8 cellular contexts compared by ENCODE assay signal in the genomic region with DNA sequence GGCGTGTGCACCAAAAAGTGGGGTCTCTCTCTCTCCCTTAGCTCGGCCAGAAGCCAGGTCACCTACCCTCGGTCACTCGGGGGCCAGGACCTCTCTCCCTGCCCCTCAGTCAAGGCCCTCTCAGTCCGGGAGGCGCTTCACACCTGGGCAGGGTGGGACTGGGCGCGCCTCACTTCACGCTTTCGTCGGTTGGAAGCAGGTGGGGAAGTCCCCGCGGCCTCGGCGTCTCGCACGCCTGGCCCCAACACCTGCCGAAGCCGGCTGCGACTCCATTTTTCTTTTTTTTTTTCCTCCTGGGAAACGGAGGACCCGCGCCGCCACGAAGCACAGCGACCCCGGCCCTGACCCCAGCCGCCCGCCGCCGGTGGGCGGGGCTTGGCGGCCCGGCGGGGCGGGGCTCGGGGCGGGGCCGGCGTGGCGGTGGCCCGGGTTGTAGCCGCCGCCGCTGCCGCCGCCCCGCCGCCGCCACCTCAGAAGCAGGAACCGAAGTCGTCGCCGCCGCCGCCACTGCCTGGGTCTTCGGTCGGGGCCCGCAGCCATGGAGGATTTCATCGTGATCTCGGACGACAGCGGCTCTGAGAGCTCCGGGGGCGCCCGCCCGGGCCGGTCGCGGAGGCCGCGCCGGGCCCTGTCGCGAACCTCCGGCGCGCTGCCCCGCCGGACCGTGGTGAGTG. TPM values are rescaled to one million over a fixed set of nuclear protein-coding genes. Genes with fewer than 3 reads are reported as not detected.
DNase-seq lines count a peak whose midpoint lies in the region; ATAC-seq and TF ChIP-seq lines count a peak whose summit lies in the region.
"Not testable (repeated sequence)": the region's sequence is repeated elsewhere in the genome, so short reads cannot be mapped to it uniquely, and the experiment has no call there.

A gene (plus strand): TSS at position 454 of the 674 bp plus-strand sequence. CDS start 85 bp downstream, at position 539.

- intact Hi-C loops in esophagus squamous epithelium (cut with DNase I), result not testable (repeated sequence)
- intact Hi-C loops in naive thymus-derived CD4-positive, alpha-beta T cell (cut with micrococcal nuclease), result loop anchor here (5.0 to 10.0 kb wide), 4 partner anchors 124 to 717 kb away; a partner anchor contains a TSS

- H3K4me1 ChIP-seq in RWPE2 (ENCODE audit: insufficient read depth, poor library complexity, severe bottlenecking); esophagus squamous epithelium; naive thymus-derived CD4-positive, alpha-beta T cell (ENCODE audit: control insufficient read depth in 2 of 2, insufficient read depth in 2 of 2, low read length in 2 of 2): not testable (repeated sequence)

- peak within 1 kb of the TSS; percentile 48 for H3K4me3 Mint-ChIP-seq in activated T-helper 17 cell treated with anti-CD3 and anti-CD28 coated beads, Interleukin-2, amount 50 U/mL, for 72 hours
- H3K4me3 Mint-ChIP-seq in naive thymus-derived CD4-positive, alpha-beta T cell, result peak within 1 kb of the TSS; percentile 46 to 89 (median 74)

- TF ChIP-seq CTCF in RWPE2 (IDR thresholded peaks at IDR 0.05; ENCODE audit: poor library complexity, severe bottlenecking); esophagus squamous epithelium (IDR thresholded peaks at IDR 0.05): not testable (repeated sequence)

- H3K27me3 ChIP-seq in RWPE2 (ENCODE audit: insufficient read depth, poor library complexity, severe bottlenecking); esophagus squamous epithelium; naive thymus-derived CD4-positive, alpha-beta T cell (ENCODE audit: control insufficient read depth in 2 of 2, insufficient read depth in 2 of 2, low read length in 2 of 2): not testable (repeated sequence)

- not testable (repeated sequence) for H3K27ac ChIP-seq in RWPE2 (ENCODE audit: poor library complexity, severe bottlenecking)
- peak within 1 kb of the TSS in 2 of 4 donors; percentile 66 to 69 for H3K27ac ChIP-seq in esophagus squamous epithelium
- peak within 1 kb of the TSS; percentile 51 for H3K27ac ChIP-seq in naive thymus-derived CD4-positive, alpha-beta T cell (ENCODE audit: low read depth, low read length)

- not testable (repeated sequence) for H3K27me3 Mint-ChIP-seq in activated T-helper 17 cell treated with anti-CD3 and anti-CD28 coated beads, Interleukin-2, amount 50 U/mL, for 72 hours; naive thymus-derived CD4-positive, alpha-beta T cell

- not testable (repeated sequence) for H3K36me3 ChIP-seq in RWPE2 (ENCODE audit: low read depth); esophagus squamous epithelium; naive thymus-derived CD4-positive, alpha-beta T cell (ENCODE audit: control insufficient read depth in 2 of 3, insufficient read depth in 3 of 3, low read length in 3 of 3)

- TF ChIP-seq POLR2A in esophagus squamous epithelium (IDR thresholded peaks at IDR 0.05), result not testable (repeated sequence)

- not testable (repeated sequence) for H3K36me3 Mint-ChIP-seq in activated T-helper 17 cell treated with anti-CD3 and anti-CD28 coated beads, Interleukin-2, amount 50 U/mL, for 72 hours (ENCODE audit: low read depth); naive thymus-derived CD4-positive, alpha-beta T cell

- not testable (repeated sequence) for H3K4me1 Mint-ChIP-seq in activated T-helper 17 cell treated with anti-CD3 and anti-CD28 coated beads, Interleukin-2, amount 50 U/mL, for 72 hours; naive thymus-derived CD4-positive, alpha-beta T cell

- H3K9me3 Mint-ChIP-seq in activated T-helper 17 cell treated with anti-CD3 and anti-CD28 coated beads, Interleukin-2, amount 50 U/mL, for 72 hours; naive thymus-derived CD4-positive, alpha-beta T cell: not testable (repeated sequence)

- H3K4me3 ChIP-seq in RWPE2 (ENCODE audit: severe bottlenecking) (peak within 1 kb of the TSS; percentile 20), esophagus squamous epithelium (peak within 1 kb of the TSS; percentile 46 to 73 (median 52))
- H3K4me3 ChIP-seq in naive thymus-derived CD4-positive, alpha-beta T cell (ENCODE audit: low read length), result not testable (repeated sequence)

- 60% methylated on average over 2 of the region's 81 CpGs for WGBS in esophagus squamous epithelium, 2 donors

- H3K27ac Mint-ChIP-seq in activated T-helper 17 cell treated with anti-CD3 and anti-CD28 coated beads, Interleukin-2, amount 50 U/mL, for 72 hours, result not testable (repeated sequence)
- peak within 1 kb of the TSS in 6 of 9 donors; percentile 63 to 92 (median 83) for H3K27ac Mint-ChIP-seq in naive thymus-derived CD4-positive, alpha-beta T cell

- peak; percentile 82 for DNase-seq in D341Med (ENCODE audit: low spot score)
- DNase-seq in RWPE2 (ENCODE audit: low spot score); esophagus squamous epithelium (lab: John Stamatoyannopoulos, UW): not testable (repeated sequence)
- peak; percentile 43 to 84 (median 62) for DNase-seq in naive thymus-derived CD4-positive, alpha-beta T cell
- DNase-seq in stimulated activated CD8-positive, alpha-beta memory T cell treated with anti-CD3 and anti-CD28 coated beads, Interleukin-2, amount 100 ng/mL, for 48 hours (ENCODE audit: low read depth in 2 of 2), result peak; percentile 15 to 30

- not testable (repeated sequence) for H3K9me3 ChIP-seq in RWPE2 (ENCODE audit: severe bottlenecking); esophagus squamous epithelium; naive thymus-derived CD4-positive, alpha-beta T cell (ENCODE audit: control insufficient read depth in 2 of 3, low read length in 3 of 3)

- CTCF ChIA-PET in naive thymus-derived CD4-positive, alpha-beta T cell (lab: Charles Lee), result not testable (repeated sequence)

- peak; percentile 61 for ATAC-seq in GM21367 (IDR thresholded peaks at IDR 0.05; ENCODE audit: unreplicated experiment)
- ATAC-seq in HG03432 (IDR thresholded peaks at IDR 0.05; ENCODE audit: unreplicated experiment), result peak; percentile 79
- ATAC-seq in RWPE2 (ENCODE audit: low read depth), result peak; percentile 37
- peak; percentile 80 for ATAC-seq in activated T-helper 17 cell treated with anti-CD3 and anti-CD28 coated beads, Interleukin-2, amount 50 U/mL, for 72 hours (replicated peaks)
- ATAC-seq in naive thymus-derived CD4-positive, alpha-beta T cell, result peak; percentile 84

- POLR2A ChIA-PET in naive thymus-derived CD4-positive, alpha-beta T cell (lab: Charles Lee), result not testable (repeated sequence)

RNA-seq across cellular contexts. Expression of the gene that starts here (rescaled TPM):
- total RNA-seq in activated T-helper 17 cell treated with anti-CD3 and anti-CD28 coated beads, Interleukin-2, amount 50 U/mL, for 72 hours, result 10 to 100 TPM; 17.9 to 28.5 TPM
- total RNA-seq in esophagus squamous epithelium, result 10 to 100 TPM in 1 of 4 donors, 1 to 10 TPM in 3; 2.2 to 11.4 (median 5.6) TPM
- 10 to 100 TPM; 20.1 to 32.1 (median 25.9) TPM for total RNA-seq in naive thymus-derived CD4-positive, alpha-beta T cell
- 10 to 100 TPM in 1 of 2 donors, 1 to 10 TPM in 1; 7.9 to 15.1 TPM for polyA plus RNA-seq in naive thymus-derived CD4-positive, alpha-beta T cell
